Comparison of ENCODE assay signal across 20 cellular contexts in the genomic region with DNA sequence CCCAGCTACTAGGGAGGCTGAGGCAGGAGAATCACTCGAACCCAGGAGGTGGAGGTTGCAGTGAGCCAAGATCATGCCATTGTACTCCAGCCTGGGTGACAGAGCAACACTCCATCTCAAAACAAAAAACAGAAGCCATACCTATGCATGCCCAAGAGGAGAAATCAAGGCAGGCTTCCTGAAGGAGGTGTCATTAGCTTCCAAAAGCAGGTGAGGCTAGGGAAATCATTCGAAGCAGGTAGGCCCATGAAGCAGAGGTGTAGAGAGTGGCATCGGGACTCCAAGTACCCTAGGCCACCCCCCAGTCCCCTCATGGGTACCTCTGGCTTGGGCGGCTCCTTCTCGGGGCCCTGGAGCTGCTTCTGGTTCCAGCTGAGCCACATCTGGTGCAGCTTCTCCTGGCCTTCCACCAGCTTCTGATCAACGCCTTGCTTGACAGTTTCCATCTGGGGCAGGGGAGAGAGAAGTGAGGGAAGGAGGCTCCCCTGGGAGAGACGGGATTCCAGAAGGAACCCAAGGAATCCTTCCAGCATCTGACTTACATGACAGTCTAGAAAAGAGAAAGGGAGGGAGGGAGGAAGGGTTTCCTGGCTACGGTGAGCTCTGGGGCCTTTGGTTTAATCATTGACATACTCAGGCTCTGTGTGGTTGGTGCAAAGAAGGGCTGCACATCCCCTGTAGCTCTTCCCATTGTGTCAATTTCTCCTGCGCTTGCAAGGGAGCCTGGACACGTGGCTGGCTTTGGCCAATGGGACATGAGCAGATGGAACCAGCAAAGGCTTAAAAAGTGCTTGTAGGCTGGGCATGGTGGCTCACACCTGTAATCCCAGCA. TPM values are rescaled to one million over a fixed set of nuclear protein-coding genes. Genes with fewer than 3 reads are reported as not detected.
DNase-seq lines count a peak whose midpoint lies in the region; TF ChIP-seq lines count a peak whose summit lies in the region.
"Had no signal": no experiment of that assay in that cellular context is flagged by ENCODE, and none has a peak within 500 bp of the region (broad histone marks: within the 10 kb centered on the region; RNA-seq: fewer than 3 reads in every experiment).

No MANE protein-coding gene starts in this region.

- TF ChIP-seq POLR2A in sigmoid colon (IDR thresholded peaks at IDR 0.05), result no peak

- peaks cover 42% of the 10 kb centered on the region for H3K36me3 Mint-ChIP-seq in HFFc6 (ENCODE audit: low read depth)
- H3K36me3 Mint-ChIP-seq in mesothelial cell of epicardium, result peaks cover 35% of the 10 kb centered on the region
- H3K36me3 Mint-ChIP-seq: activated naive CD4-positive, alpha-beta T cell treated with anti-CD3 and anti-CD28 coated beads, Interleukin-2, amount 50 U/mL, for 24 hours had no signal

- H3K27me3 Mint-ChIP-seq in HFFc6 (ENCODE audit: insufficient read depth) (peaks cover 7% of the 10 kb centered on the region), mesothelial cell of epicardium (ENCODE audit: low read depth) (no peaks in the 10 kb centered on the region)
- H3K27me3 Mint-ChIP-seq: activated naive CD4-positive, alpha-beta T cell treated with anti-CD3 and anti-CD28 coated beads, Interleukin-2, amount 50 U/mL, for 24 hours had no signal

- peak; percentile 18 for DNase-seq in EH (ENCODE audit: low read depth)
- DNase-seq in brain microvascular endothelial cell, result no peak
- peak; percentile 70 for DNase-seq in left ventricle myocardium inferior
- peak; percentile 90 for DNase-seq in sigmoid colon
- DNase-seq in HFFc6, result no peak
- no peak for DNase-seq in Kasumi-1 (lab: John Stamatoyannopoulos, UW)
- DNase-seq in mesothelial cell of epicardium (ENCODE audit: low spot score in 2 of 2, unreplicated experiment in 2 of 2), result no peak
- DNase-seq in effector CD8-positive, alpha-beta T cell (lab: John Stamatoyannopoulos, UW), result no peak
- DNase-seq: caudate nucleus; NCI-H1436; NCI-H446; PC-9; stimulated activated CD4-positive, alpha-beta T cell treated with anti-CD3 and anti-CD28 coated beads, Interleukin-1b, Interleukin-23, amount 100 ng/mL, for 48 hours; SW 1271 had no signal

- H3K9me3 Mint-ChIP-seq in HFFc6 (no peaks in the 10 kb centered on the region), mesothelial cell of epicardium (no peaks in the 10 kb centered on the region)
- H3K9me3 Mint-ChIP-seq: activated naive CD4-positive, alpha-beta T cell treated with anti-CD3 and anti-CD28 coated beads, Interleukin-2, amount 50 U/mL, for 24 hours; GM23338; WTC11 had no signal

- no peak overlapping the region for H3K4me3 Mint-ChIP-seq in HFFc6
- H3K4me3 Mint-ChIP-seq in mesothelial cell of epicardium, result no peak overlapping the region
- H3K4me3 Mint-ChIP-seq: activated naive CD4-positive, alpha-beta T cell treated with anti-CD3 and anti-CD28 coated beads, Interleukin-2, amount 50 U/mL, for 24 hours; GM23338; WTC11 had no signal

- H3K4me1 ChIP-seq in left ventricle myocardium inferior, result no peaks in the 10 kb centered on the region
- H3K4me1 ChIP-seq in sigmoid colon, result peaks cover 0 to 4% (median 0%) of the 10 kb centered on the region in 4 donors
- H3K4me1 ChIP-seq: prostate gland had no signal

- intact Hi-C loops in left ventricle myocardium inferior (cut with micrococcal nuclease), result no loop called here
- intact Hi-C loops in sigmoid colon (cut with DNase I), result no loop called here

- H3K36me3 ChIP-seq in brain microvascular endothelial cell (replicated peaks) (peaks cover 83% of the 10 kb centered on the region), left ventricle myocardium inferior (peaks cover 70% of the 10 kb centered on the region), sigmoid colon (peaks cover 0 to 61% (median 22%) of the 10 kb centered on the region in 4 donors)

- 72 to 82% methylated on average over 10 of the region's 10 CpGs for WGBS in sigmoid colon, 2 donors

- H3K27me3 ChIP-seq in brain microvascular endothelial cell (replicated peaks), result no peaks in the 10 kb centered on the region
- no peaks in the 10 kb centered on the region for H3K27me3 ChIP-seq in left ventricle myocardium inferior (ENCODE audit: low read depth)
- no peaks in the 10 kb centered on the region for H3K27me3 ChIP-seq in sigmoid colon
- H3K27me3 ChIP-seq: BLaER1 had no signal

- in situ Hi-C loops in brain microvascular endothelial cell (cut with HindIII; ENCODE audit: low pct_ligation_motif_present, low sequenced_read_pairs), result no loop called here

- no peak for TF ChIP-seq EP300 in sigmoid colon (IDR thresholded peaks at IDR 0.05)

- H3K4me1 Mint-ChIP-seq in HFFc6 (ENCODE audit: low read depth), result peaks cover 10% of the 10 kb centered on the region
- H3K4me1 Mint-ChIP-seq in mesothelial cell of epicardium, result no peaks in the 10 kb centered on the region
- H3K4me1 Mint-ChIP-seq: activated naive CD4-positive, alpha-beta T cell treated with anti-CD3 and anti-CD28 coated beads, Interleukin-2, amount 50 U/mL, for 24 hours; GM23338; WTC11 had no signal

- no peak overlapping the region; the same call in 1 of the 2 replicates for H3K27ac Mint-ChIP-seq in HFFc6
- no peak overlapping the region for H3K27ac Mint-ChIP-seq in mesothelial cell of epicardium
- H3K27ac Mint-ChIP-seq: activated naive CD4-positive, alpha-beta T cell treated with anti-CD3 and anti-CD28 coated beads, Interleukin-2, amount 50 U/mL, for 24 hours; GM23338; WTC11 had no signal

- TF ChIP-seq CTCF in brain microvascular endothelial cell (IDR thresholded peaks at IDR 0.05; ENCODE audit: low read depth, low read length, missing control alignments) (no peak), left ventricle myocardium inferior (IDR thresholded peaks at IDR 0.05; ENCODE audit: borderline replicate concordance) (no peak), sigmoid colon (IDR thresholded peaks at IDR 0.05) (no peak), HFFc6 (IDR thresholded peaks at IDR 0.05) (no peak), mesothelial cell of epicardium (IDR thresholded peaks at IDR 0.05; ENCODE audit: unreplicated experiment) (no peak)

- H3K27ac ChIP-seq in brain microvascular endothelial cell, result peak overlapping the region; percentile 30
- H3K27ac ChIP-seq in left ventricle myocardium inferior (replicated peaks), result peak overlapping the region; percentile 72
- peak overlapping the region; percentile 55 to 60 (median 56) for H3K27ac ChIP-seq in sigmoid colon
- H3K27ac ChIP-seq: BLaER1, KMS-11, PC-9, prostate gland had no signal

- H3K4me3 ChIP-seq in brain microvascular endothelial cell (ENCODE audit: low read depth, low read length) (no peak overlapping the region), left ventricle myocardium inferior (no peak overlapping the region), sigmoid colon (no peak overlapping the region)
- H3K4me3 ChIP-seq: BLaER1, GM23338, PC-9, prostate gland had no signal

- H3K9me3 ChIP-seq in left ventricle myocardium inferior (replicated peaks), result no peaks in the 10 kb centered on the region
- H3K9me3 ChIP-seq in sigmoid colon, result no peaks in the 10 kb centered on the region
- H3K9me3 ChIP-seq: BLaER1, prostate gland had no signal

RNA-seq across cellular contexts. Expression of gene TICAM1, which starts 13.1 kb away (rescaled TPM):
- total RNA-seq in left ventricle myocardium inferior (6.1 TPM), sigmoid colon (1 to 10 TPM; 3.9 to 5.3 (median 4.6) TPM), mesothelial cell of epicardium (7.6 to 7.9 TPM (median 7.7 TPM) in 3 replicates)
- 10 to 100 TPM; 17.4 to 49.0 (median 20.8) TPM for polyA plus RNA-seq in sigmoid colon
- total RNA-seq in HFFc6 (2021; fragmentation: NEBNext Ultra II Directional; extraction: Animal tissue kit (Norgen Biotek cat#: 25700)), result 10 to 100 TPM; 16.4 to 21.6 (median 18.4) TPM

RNA-seq across cellular contexts. Expression of gene PLIN3, which starts 22.9 kb away (rescaled TPM):
- total RNA-seq in left ventricle myocardium inferior, result 26.7 TPM
- total RNA-seq in sigmoid colon, result 10 to 100 TPM; 20.3 to 34.2 (median 26.7) TPM
- 100 to 1,000 TPM; 111 to 191 (median 112) TPM for polyA plus RNA-seq in sigmoid colon
- total RNA-seq in HFFc6 (2021; fragmentation: NEBNext Ultra II Directional; extraction: Animal tissue kit (Norgen Biotek cat#: 25700)), result 100 to 1,000 TPM; 250 to 300 (median 266) TPM
- 49.6 to 55.6 TPM (median 52.9 TPM) in 3 replicates for total RNA-seq in mesothelial cell of epicardium

RNA-seq across cellular contexts. Expression of gene FEM1A, which starts 53.0 kb away (rescaled TPM):
- total RNA-seq in left ventricle myocardium inferior (46.5 TPM), sigmoid colon (10 to 100 TPM; 10.2 to 12.9 (median 11.8) TPM), mesothelial cell of epicardium (11.0 to 11.5 TPM (median 11.5 TPM) in 3 replicates)
- 1 to 10 TPM; 3.0 to 6.9 (median 5.3) TPM for polyA plus RNA-seq in sigmoid colon
- total RNA-seq in HFFc6 (2021; fragmentation: NEBNext Ultra II Directional; extraction: Animal tissue kit (Norgen Biotek cat#: 25700)), result 10 to 100 TPM in 1 of 6 experiments, 1 to 10 TPM in 5; 8.4 to 10.2 (median 9.0) TPM

RNA-seq across cellular contexts. Expression of gene ARRDC5, which starts 58.1 kb away (rescaled TPM):
- not detected for total RNA-seq in left ventricle myocardium inferior
- total RNA-seq in sigmoid colon, result 1 to 10 TPM in 1 of 4 donors, under 1 TPM in 1, not detected in 2; 0.27 to 1.1 TPM
- polyA plus RNA-seq in sigmoid colon, result 1 to 10 TPM in 1 of 3 donors, under 1 TPM in 1, not detected in 1; 0.60 to 1.1 TPM
- total RNA-seq in HFFc6 (2021; fragmentation: NEBNext Ultra II Directional; extraction: Animal tissue kit (Norgen Biotek cat#: 25700)), result not detected
- total RNA-seq in mesothelial cell of epicardium, result not detected in 3 replicates
- total RNA-seq: GM23338, PC-9, WTC11 had no signal
- polyA plus RNA-seq: GM23338 had no signal

Comparison
In these comparisons a context has a peak if more than half of its experiments do, and no peak if none do; other contexts are left out.
1. DNase-seq: peak in EH (single experiment), left ventricle myocardium inferior (single experiment) and sigmoid colon (single experiment); none in brain microvascular endothelial cell (single experiment), HFFc6 (single experiment), Kasumi-1 (0 of 2), mesothelial cell of epicardium (0 of 2) and effector CD8-positive, alpha-beta T cell (single experiment).
2. Peak in every context shown above with its lines, with median percentiles within 50 percentile points of each other: H3K27ac ChIP-seq.